Comparison of ENCODE assay signal across 8 cellular contexts in the genomic region with DNA sequence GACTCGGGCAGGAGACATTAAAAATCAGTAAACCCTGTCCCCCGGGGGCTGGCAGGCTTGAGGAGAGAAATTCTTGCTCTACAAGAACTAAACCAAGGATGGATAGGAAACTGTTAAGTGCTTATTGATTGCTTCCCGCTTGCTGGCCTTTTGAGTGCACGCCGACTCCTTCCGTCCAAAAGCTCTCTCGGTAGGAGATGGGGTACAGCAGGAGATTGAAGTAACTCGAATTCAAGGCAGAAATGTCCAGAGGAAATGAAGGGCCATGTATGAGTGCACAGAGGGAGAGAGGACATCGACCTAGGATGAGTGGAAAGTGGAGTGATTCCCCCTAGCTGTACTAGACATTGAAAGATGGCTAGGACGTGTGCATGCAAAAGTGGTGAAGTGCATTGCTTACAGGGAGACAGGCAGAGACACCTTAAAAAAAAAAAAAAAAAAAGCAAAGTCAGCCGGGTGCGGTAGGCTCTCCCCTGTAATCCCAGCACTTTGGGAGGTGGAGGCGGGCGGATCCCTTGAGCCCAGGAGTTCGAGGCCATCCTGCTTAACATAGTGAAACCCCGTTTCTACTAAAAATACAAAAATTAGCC. TPM values are rescaled to one million over a fixed set of nuclear protein-coding genes. Genes with fewer than 3 reads are reported as not detected.
DNase-seq lines count a peak whose midpoint lies in the region; ATAC-seq and TF ChIP-seq lines count a peak whose summit lies in the region.

No MANE protein-coding gene starts in this region.

- H3K4me1 Mint-ChIP-seq in activated B cell treated with CpG ODN at 0.5 μM for 24 hours, result peaks cover 44% of the 10 kb centered on the region

- CTCF ChIA-PET in BJ (lab: Yijun Ruan, JAX) (interaction anchor here (1.4 to 3.1 kb wide), 3 partner anchors 14 to 152 kb away, joined by 5 to 13 read pairs (median 6); a partner anchor contains a TSS), HCT116 (lab: Charles Lee) (interaction anchor here (1.2 to 2.9 kb wide), 3 partner anchors 10 to 29 kb away, joined by 3 to 13 read pairs (median 4); no protein-coding TSS in a partner anchor), activated B cell treated with CpG ODN at 0.5 μM for 24 hours (lab: Charles Lee) (interaction anchor here (1.1 to 1.4 kb wide), 2 partner anchors 8 to 14 kb away, joined by 3 to 7 read pairs; no protein-coding TSS in a partner anchor)

- in situ Hi-C loops in GM13977 (cut with MboI; ENCODE audit: low pct_unique_long_range_greater_than_20kb, low sequenced_read_pairs, unreplicated experiment), result no loop called here

- no peaks in the 10 kb centered on the region for H3K9me3 Mint-ChIP-seq in activated B cell treated with CpG ODN at 0.5 μM for 24 hours

- H3K36me3 ChIP-seq in BJ (ENCODE audit: control insufficient read depth, insufficient read depth, low read length) (no peaks in the 10 kb centered on the region; the same call in 1 of the 2 replicates), HCT116 (ENCODE audit: control insufficient read depth in 1 of 2, insufficient read depth in 2 of 2, low read length in 2 of 2) (no peaks in the 10 kb centered on the region)

- H3K9me3 ChIP-seq in HCT116 (ENCODE audit: control insufficient read depth in 1 of 2, insufficient read depth in 1 of 2, low read depth in 1 of 2, low read length in 2 of 2), result no peaks in the 10 kb centered on the region

- H3K9me2 ChIP-seq in HCT116 (ENCODE audit: insufficient read depth), result no peaks in the 10 kb centered on the region

- H3K27ac Mint-ChIP-seq in activated B cell treated with CpG ODN at 0.5 μM for 24 hours, result no peak overlapping the region

- POLR2A ChIA-PET in BJ (lab: Charles Lee), result no interaction called here
- POLR2A ChIA-PET in HCT116 (lab: Charles Lee), result no interaction called here
- POLR2A ChIA-PET in activated B cell treated with CpG ODN at 0.5 μM for 24 hours (lab: Charles Lee), result interaction anchor here (0.5 to 1.1 kb wide), 4 partner anchors 16 to 1048 kb away, joined by 3 to 5 read pairs (median 4); a partner anchor contains a TSS

- peak overlapping the region; percentile 90 for H3K4me2 ChIP-seq in HCT116 (ENCODE audit: low read length)

- no peaks in the 10 kb centered on the region for H3K79me2 ChIP-seq in HCT116 (ENCODE audit: insufficient read depth, low read length)

- peaks cover 4% of the 10 kb centered on the region for H3K27me3 Mint-ChIP-seq in activated B cell treated with CpG ODN at 0.5 μM for 24 hours

- TF ChIP-seq CTCF in BJ (IDR thresholded peaks at IDR 0.05; ENCODE audit: insufficient read depth, low read depth, low read length) (no peak), HCT116 (IDR thresholded peaks at IDR 0.05 in 2 of 3, conservative IDR thresholded peaks at IDR 0.05 in 1 of 3; ENCODE audit: borderline replicate concordance in 1 of 3, insufficient read depth in 1 of 3, low read depth in 2 of 3, low read length in 2 of 3) (no peak), activated B cell treated with CpG ODN at 0.5 μM for 24 hours (IDR thresholded peaks at IDR 0.05) (no peak), foreskin fibroblast (IDR thresholded peaks at IDR 0.05; ENCODE audit: low read depth, low read length) (no peak), GM13977 (IDR thresholded peaks at IDR 0.05; ENCODE audit: extremely low read depth, insufficient read depth, missing control alignments) (no peak)

- TF ChIP-seq POLR2A in HCT116 (IDR thresholded peaks at IDR 0.05; ENCODE audit: borderline replicate concordance, extremely low read depth, insufficient read depth, insufficient read length), result no peak

- H2AFZ ChIP-seq in HCT116 (ENCODE audit: low read depth, low read length, poor library complexity, severe bottlenecking), result no peak overlapping the region

- RAD21 ChIA-PET in HCT116 (lab: Charles Lee; ENCODE audit: low non-redundant PET in 1 of 2, low total read pairs in 2 of 2, uncharacterized antibody in 2 of 2, unreplicated experiment in 2 of 2), result no interaction called here

- no peaks in the 10 kb centered on the region for H4K20me1 ChIP-seq in HCT116 (ENCODE audit: insufficient read depth)

- H3K4me3 Mint-ChIP-seq in activated B cell treated with CpG ODN at 0.5 μM for 24 hours, result peak overlapping the region; percentile 92

- peak overlapping the region; percentile 59 for H3K9ac ChIP-seq in HCT116 (ENCODE audit: low read length)

- TF ChIP-seq RAD21 in HCT116 (IDR thresholded peaks at IDR 0.05; ENCODE audit: low read depth), result no peak

- H3K36me3 Mint-ChIP-seq in activated B cell treated with CpG ODN at 0.5 μM for 24 hours (ENCODE audit: low read depth), result no peaks in the 10 kb centered on the region

- peaks cover 0 to 13% of the 10 kb centered on the region in 2 experiments; a peak in 2 of 4 replicates for H3K4me1 ChIP-seq in HCT116 (ENCODE audit: control insufficient read depth in 1 of 2, insufficient read depth in 2 of 2, low read length in 2 of 2)

- DNase-seq in BJ (ENCODE audit: low read depth), result no peak
- no peak for DNase-seq in HCT116 (ENCODE audit: low read depth, low spot score)
- DNase-seq in activated B cell treated with CpG ODN at 0.5 μM for 24 hours, result no peak
- DNase-seq in foreskin fibroblast, result peak in 1 of 2 donors; percentile 54
- DNase-seq in occipital lobe (lab: John Stamatoyannopoulos, UW), result peak; percentile 44
- no peak for DNase-seq in effector CD8-positive, alpha-beta T cell (lab: John Stamatoyannopoulos, UW)
- no peak for DNase-seq in GM13977 (ENCODE audit: low spot score)

- intact Hi-C loops in HCT116 (cut with micrococcal nuclease), result no loop called here
- intact Hi-C loops in activated B cell treated with CpG ODN at 0.5 μM for 24 hours (cut with micrococcal nuclease), result loop anchor here (5.0 to 10.0 kb wide), 2 partner anchors 55 to 923 kb away; a partner anchor contains a TSS

- peak overlapping the region; percentile 79 for H3K4me3 ChIP-seq in BJ (ENCODE audit: low read depth, low read length)
- peak overlapping the region; percentile 72 to 85 for H3K4me3 ChIP-seq in HCT116 (replicated peaks in 1 of 2; ENCODE audit: low read depth in 1 of 2, low read length in 2 of 2)
- H3K4me3 ChIP-seq in foreskin fibroblast (ENCODE audit: low read depth in 1 of 2, low read length in 2 of 2), result peak overlapping the region; percentile 75 to 99

- H3K27ac ChIP-seq in HCT116 (ENCODE audit: low read depth, low read length), result peak overlapping the region; percentile 60

- ATAC-seq in HCT116 (peak; percentile 6), activated B cell treated with CpG ODN at 0.5 μM for 24 hours (ENCODE audit: low read depth) (no peak), HG02642 (IDR thresholded peaks at IDR 0.05; ENCODE audit: poor library complexity, unreplicated experiment) (no peak)

- TSS peak; percentile 57 for BruUV-seq in HCT116 (replicated peaks; lab: Mats Ljungman, UMichigan)

- H3K27me3 ChIP-seq in BJ (ENCODE audit: control insufficient read depth, insufficient read depth, low read length) (no peaks in the 10 kb centered on the region), HCT116 (ENCODE audit: insufficient read depth, low read length) (no peaks in the 10 kb centered on the region)

TF ChIP-seq in HCT116, 20 proteins besides CTCF, POLR2A, EP300 and RAD21 (continues in another document):
- TF ChIP-seq YY1 (IDR thresholded peaks at IDR 0.05; ENCODE audit: extremely low read depth, insufficient replicate concordance, low read depth, low read length), result no peak
- no peak for TF ChIP-seq EGR1 (IDR thresholded peaks at IDR 0.05; ENCODE audit: low read depth)
- no peak for TF ChIP-seq ELF1 (IDR thresholded peaks at IDR 0.05; ENCODE audit: borderline replicate concordance, low read depth)
- no peak for TF ChIP-seq TCF7L2 (IDR thresholded peaks at IDR 0.05; ENCODE audit: borderline replicate concordance, extremely low read depth, insufficient read depth, insufficient read length)
- TF ChIP-seq, protein P1, sequence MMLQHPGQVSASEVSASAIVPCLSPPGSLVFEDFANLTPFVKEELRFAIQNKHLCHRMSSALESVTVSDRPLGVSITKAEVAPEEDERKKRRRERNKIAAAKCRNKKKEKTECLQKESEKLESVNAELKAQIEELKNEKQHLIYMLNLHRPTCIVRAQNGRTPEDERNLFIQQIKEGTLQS (IDR thresholded peaks at IDR 0.05), result no peak
- no peak for TF ChIP-seq CEBPB (IDR thresholded peaks at IDR 0.05; ENCODE audit: low read depth)
- no peak for TF ChIP-seq EZH2phosphoT487 (IDR thresholded peaks at IDR 0.05; ENCODE audit: borderline replicate concordance)
- TF ChIP-seq, protein P2, sequence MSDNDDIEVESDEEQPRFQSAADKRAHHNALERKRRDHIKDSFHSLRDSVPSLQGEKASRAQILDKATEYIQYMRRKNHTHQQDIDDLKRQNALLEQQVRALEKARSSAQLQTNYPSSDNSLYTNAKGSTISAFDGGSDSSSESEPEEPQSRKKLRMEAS (IDR thresholded peaks at IDR 0.05), result no peak
- TF ChIP-seq, protein P3, sequence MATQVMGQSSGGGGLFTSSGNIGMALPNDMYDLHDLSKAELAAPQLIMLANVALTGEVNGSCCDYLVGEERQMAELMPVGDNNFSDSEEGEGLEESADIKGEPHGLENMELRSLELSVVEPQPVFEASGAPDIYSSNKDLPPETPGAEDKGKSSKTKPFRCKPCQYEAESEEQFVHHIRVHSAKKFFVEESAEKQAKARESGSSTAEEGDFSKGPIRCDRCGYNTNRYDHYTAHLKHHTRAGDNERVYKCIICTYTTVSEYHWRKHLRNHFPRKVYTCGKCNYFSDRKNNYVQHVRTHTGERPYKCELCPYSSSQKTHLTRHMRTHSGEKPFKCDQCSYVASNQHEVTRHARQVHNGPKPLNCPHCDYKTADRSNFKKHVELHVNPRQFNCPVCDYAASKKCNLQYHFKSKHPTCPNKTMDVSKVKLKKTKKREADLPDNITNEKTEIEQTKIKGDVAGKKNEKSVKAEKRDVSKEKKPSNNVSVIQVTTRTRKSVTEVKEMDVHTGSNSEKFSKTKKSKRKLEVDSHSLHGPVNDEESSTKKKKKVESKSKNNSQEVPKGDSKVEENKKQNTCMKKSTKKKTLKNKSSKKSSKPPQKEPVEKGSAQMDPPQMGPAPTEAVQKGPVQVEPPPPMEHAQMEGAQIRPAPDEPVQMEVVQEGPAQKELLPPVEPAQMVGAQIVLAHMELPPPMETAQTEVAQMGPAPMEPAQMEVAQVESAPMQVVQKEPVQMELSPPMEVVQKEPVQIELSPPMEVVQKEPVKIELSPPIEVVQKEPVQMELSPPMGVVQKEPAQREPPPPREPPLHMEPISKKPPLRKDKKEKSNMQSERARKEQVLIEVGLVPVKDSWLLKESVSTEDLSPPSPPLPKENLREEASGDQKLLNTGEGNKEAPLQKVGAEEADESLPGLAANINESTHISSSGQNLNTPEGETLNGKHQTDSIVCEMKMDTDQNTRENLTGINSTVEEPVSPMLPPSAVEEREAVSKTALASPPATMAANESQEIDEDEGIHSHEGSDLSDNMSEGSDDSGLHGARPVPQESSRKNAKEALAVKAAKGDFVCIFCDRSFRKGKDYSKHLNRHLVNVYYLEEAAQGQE (IDR thresholded peaks at IDR 0.05; ENCODE audit: low read depth), result no peak
- TF ChIP-seq POLR2AphosphoS5 (IDR thresholded peaks at IDR 0.05; ENCODE audit: low read depth, low read length), result no peak
- TF ChIP-seq ZFX (IDR thresholded peaks at IDR 0.05), result no peak

RNA-seq across cellular contexts. Expression of a gene that starts 1.0 kb away (rescaled TPM):
- polyA plus RNA-seq in BJ (2011; rRNA removed), result 59.8 and 72.8 TPM in 2 replicates
- polyA minus RNA-seq in BJ (2011; rRNA and poly(A)+ RNA removed), result 30.5 and 34.5 TPM in 2 replicates
- total RNA-seq in HCT116 (2021; ENCODE audit: unreplicated experiment) (3.8 TPM), activated B cell treated with CpG ODN at 0.5 μM for 24 hours (4.2 and 5.0 TPM in 2 replicates), occipital lobe (7.5 TPM)
- polyA plus RNA-seq in HCT116 (2012), result 1.3 and 1.9 TPM in 2 replicates
